Comparison of ENCODE assay signal across 11 cellular contexts in the genomic region with DNA sequence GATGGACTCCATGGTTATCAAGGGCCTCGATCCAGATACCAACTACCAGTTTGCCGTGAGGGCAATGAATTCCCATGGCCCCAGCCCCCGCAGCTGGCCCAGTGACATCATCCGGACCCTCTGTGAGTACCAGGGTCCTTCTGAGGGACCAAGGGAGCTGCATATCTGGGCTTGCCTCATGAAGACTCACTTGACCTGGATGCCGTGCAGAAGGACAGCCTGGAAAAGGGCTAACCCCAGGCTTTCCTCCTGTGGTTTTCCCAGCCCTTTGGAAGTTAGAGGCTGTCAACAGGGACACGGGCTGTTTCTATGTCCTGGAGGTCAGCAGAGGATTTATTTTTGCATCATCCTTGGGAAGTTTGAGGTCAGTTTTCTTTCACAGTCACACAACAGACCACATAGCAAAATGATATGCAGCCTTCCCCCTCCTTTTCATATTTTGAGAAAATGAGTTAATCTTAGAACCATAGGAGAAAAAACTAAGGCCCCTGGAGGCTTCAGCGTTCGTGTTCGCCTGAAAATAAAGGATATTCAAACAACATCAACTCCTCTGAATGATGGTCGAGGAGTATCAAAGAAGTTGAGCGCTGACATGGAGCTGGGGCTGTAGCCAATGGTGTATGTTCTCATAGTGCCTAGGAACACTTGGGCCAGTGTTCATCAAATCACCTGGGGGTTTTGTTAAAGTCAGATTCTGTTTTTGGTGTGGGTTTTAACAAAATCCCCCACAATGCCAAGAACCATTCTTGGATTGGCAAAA.
"Had no signal": no experiment of that assay in that cellular context is flagged by ENCODE, and none has a peak within 500 bp of the region (broad histone marks: within the 10 kb centered on the region; RNA-seq: fewer than 3 reads in every experiment).

No MANE protein-coding gene starts in this region.

- H3K4me1 ChIP-seq: adrenal gland, upper lobe of left lung had no signal

- H3K27ac ChIP-seq: adrenal gland, upper lobe of left lung, WERI-Rb-1 had no signal

- H3K9me3 ChIP-seq: adrenal gland, spleen, upper lobe of left lung had no signal

- DNase-seq: activated CD4-positive, alpha-beta T cell treated with anti-CD3 and anti-CD28 coated beads, Interleukin-2, amount 50 U/mL, for 48 hours; activated naive CD4-positive, alpha-beta T cell treated with anti-CD3 and anti-CD28 coated beads, Interleukin-2, amount 10 ng/mL, durations not matched to agents 7 days and 5 days; adrenal gland; cortex of kidney; effector CD4-positive, alpha-beta T cell; nucleus accumbens; spleen; stimulated activated naive CD8-positive, alpha-beta T cell treated with anti-CD3 and anti-CD28 coated beads, Interleukin-15, amount 100 ng/mL, for 72 hours; T-helper 17 cell; WERI-Rb-1 had no signal

- H3K4me3 ChIP-seq: adrenal gland, spleen, upper lobe of left lung had no signal

- H3K36me3 ChIP-seq: adrenal gland, spleen, upper lobe of left lung had no signal

- H3K27me3 ChIP-seq: adrenal gland, spleen, upper lobe of left lung had no signal
